In the genomic region with DNA sequence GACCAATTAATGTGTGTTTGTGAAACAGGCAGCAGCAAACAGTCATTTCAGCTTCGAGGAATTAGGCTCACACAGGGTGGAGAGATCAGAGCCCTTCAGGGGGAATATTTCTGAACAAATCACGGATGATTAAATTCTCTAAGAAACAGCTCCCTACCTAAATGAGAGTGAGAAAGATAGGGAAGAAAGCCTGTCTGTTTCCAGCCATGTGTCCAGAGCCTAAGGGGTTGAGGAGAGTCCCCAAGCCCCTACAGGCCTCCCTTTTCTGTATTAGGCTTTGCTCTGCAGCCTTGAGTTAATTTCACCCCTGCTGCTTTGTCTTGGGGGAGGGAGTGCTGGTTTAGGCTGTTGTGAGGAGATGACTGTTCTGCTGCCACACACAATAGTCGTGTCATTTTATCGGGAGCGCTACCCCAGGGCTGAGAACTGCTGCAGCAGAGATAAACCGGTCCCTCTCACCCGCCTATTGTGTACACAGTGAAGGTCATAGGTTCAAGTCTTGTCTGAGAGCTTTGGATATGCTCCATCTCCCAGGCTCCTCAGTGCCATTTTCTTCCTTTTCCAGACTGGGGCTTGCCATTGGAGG, we compare ENCODE assay signal across 1 cellular context.
TF ChIP-seq lines count a peak whose summit lies in the region.

No MANE protein-coding gene starts in this region.

TF ChIP-seq in HepG2, 621 proteins besides CTCF, POLR2A, EP300 and RAD21 (continued from another document):
- TF ChIP-seq ZNF770 (CRISPR knock-in tag; IDR thresholded peaks at IDR 0.05) (no peak), ZNF292 (CRISPR knock-in tag; IDR thresholded peaks at IDR 0.05; ENCODE audit: borderline replicate concordance, low read depth) (no peak; the same call in 1 of the 2 replicates), ZNF558 (CRISPR knock-in tag; IDR thresholded peaks at IDR 0.05; ENCODE audit: borderline replicate concordance) (no peak), ZNF33A (CRISPR knock-in tag; IDR thresholded peaks at IDR 0.05; ENCODE audit: borderline replicate concordance) (no peak), CBX1 (IDR thresholded peaks at IDR 0.05; ENCODE audit: low read depth) (no peak), NR2C2 (CRISPR knock-in tag; IDR thresholded peaks at IDR 0.05; ENCODE audit: borderline replicate concordance) (no peak), SP1 (IDR thresholded peaks at IDR 0.05) (no peak), SP1 (CRISPR knock-in tag; IDR thresholded peaks at IDR 0.05) (no peak), MTERF4 (CRISPR knock-in tag; IDR thresholded peaks at IDR 0.05) (no peak), LCORL (IDR thresholded peaks at IDR 0.05) (no peak), LCORL (CRISPR knock-in tag; IDR thresholded peaks at IDR 0.05) (0 out of 2 replicates have a peak, but pooled peaks have one; percentile 42), PAX8 (CRISPR knock-in tag; IDR thresholded peaks at IDR 0.05; ENCODE audit: borderline replicate concordance) (no peak), ZBTB14 (CRISPR knock-in tag; IDR thresholded peaks at IDR 0.05) (no peak), TOPORS (CRISPR knock-in tag; IDR thresholded peaks at IDR 0.05) (no peak), MTA3 (CRISPR knock-in tag; IDR thresholded peaks at IDR 0.05) (no peak), ATF4 (CRISPR knock-in tag; IDR thresholded peaks at IDR 0.05) (no peak), PHF8 (CRISPR knock-in tag; IDR thresholded peaks at IDR 0.05) (no peak), FOXM1 (CRISPR knock-in tag; IDR thresholded peaks at IDR 0.05) (no peak)
- TF ChIP-seq, protein P1, sequence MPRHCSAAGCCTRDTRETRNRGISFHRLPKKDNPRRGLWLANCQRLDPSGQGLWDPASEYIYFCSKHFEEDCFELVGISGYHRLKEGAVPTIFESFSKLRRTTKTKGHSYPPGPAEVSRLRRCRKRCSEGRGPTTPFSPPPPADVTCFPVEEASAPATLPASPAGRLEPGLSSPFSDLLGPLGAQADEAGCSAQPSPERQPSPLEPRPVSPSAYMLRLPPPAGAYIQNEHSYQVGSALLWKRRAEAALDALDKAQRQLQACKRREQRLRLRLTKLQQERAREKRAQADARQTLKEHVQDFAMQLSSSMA (CRISPR knock-in tag; IDR thresholded peaks at IDR 0.05): no peak
- TF ChIP-seq, protein P2, sequence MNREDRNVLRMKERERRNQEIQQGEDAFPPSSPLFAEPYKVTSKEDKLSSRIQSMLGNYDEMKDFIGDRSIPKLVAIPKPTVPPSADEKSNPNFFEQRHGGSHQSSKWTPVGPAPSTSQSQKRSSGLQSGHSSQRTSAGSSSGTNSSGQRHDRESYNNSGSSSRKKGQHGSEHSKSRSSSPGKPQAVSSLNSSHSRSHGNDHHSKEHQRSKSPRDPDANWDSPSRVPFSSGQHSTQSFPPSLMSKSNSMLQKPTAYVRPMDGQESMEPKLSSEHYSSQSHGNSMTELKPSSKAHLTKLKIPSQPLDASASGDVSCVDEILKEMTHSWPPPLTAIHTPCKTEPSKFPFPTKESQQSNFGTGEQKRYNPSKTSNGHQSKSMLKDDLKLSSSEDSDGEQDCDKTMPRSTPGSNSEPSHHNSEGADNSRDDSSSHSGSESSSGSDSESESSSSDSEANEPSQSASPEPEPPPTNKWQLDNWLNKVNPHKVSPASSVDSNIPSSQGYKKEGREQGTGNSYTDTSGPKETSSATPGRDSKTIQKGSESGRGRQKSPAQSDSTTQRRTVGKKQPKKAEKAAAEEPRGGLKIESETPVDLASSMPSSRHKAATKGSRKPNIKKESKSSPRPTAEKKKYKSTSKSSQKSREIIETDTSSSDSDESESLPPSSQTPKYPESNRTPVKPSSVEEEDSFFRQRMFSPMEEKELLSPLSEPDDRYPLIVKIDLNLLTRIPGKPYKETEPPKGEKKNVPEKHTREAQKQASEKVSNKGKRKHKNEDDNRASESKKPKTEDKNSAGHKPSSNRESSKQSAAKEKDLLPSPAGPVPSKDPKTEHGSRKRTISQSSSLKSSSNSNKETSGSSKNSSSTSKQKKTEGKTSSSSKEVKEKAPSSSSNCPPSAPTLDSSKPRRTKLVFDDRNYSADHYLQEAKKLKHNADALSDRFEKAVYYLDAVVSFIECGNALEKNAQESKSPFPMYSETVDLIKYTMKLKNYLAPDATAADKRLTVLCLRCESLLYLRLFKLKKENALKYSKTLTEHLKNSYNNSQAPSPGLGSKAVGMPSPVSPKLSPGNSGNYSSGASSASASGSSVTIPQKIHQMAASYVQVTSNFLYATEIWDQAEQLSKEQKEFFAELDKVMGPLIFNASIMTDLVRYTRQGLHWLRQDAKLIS (CRISPR knock-in tag; IDR thresholded peaks at IDR 0.05): no peak
- TF ChIP-seq, protein P3, sequence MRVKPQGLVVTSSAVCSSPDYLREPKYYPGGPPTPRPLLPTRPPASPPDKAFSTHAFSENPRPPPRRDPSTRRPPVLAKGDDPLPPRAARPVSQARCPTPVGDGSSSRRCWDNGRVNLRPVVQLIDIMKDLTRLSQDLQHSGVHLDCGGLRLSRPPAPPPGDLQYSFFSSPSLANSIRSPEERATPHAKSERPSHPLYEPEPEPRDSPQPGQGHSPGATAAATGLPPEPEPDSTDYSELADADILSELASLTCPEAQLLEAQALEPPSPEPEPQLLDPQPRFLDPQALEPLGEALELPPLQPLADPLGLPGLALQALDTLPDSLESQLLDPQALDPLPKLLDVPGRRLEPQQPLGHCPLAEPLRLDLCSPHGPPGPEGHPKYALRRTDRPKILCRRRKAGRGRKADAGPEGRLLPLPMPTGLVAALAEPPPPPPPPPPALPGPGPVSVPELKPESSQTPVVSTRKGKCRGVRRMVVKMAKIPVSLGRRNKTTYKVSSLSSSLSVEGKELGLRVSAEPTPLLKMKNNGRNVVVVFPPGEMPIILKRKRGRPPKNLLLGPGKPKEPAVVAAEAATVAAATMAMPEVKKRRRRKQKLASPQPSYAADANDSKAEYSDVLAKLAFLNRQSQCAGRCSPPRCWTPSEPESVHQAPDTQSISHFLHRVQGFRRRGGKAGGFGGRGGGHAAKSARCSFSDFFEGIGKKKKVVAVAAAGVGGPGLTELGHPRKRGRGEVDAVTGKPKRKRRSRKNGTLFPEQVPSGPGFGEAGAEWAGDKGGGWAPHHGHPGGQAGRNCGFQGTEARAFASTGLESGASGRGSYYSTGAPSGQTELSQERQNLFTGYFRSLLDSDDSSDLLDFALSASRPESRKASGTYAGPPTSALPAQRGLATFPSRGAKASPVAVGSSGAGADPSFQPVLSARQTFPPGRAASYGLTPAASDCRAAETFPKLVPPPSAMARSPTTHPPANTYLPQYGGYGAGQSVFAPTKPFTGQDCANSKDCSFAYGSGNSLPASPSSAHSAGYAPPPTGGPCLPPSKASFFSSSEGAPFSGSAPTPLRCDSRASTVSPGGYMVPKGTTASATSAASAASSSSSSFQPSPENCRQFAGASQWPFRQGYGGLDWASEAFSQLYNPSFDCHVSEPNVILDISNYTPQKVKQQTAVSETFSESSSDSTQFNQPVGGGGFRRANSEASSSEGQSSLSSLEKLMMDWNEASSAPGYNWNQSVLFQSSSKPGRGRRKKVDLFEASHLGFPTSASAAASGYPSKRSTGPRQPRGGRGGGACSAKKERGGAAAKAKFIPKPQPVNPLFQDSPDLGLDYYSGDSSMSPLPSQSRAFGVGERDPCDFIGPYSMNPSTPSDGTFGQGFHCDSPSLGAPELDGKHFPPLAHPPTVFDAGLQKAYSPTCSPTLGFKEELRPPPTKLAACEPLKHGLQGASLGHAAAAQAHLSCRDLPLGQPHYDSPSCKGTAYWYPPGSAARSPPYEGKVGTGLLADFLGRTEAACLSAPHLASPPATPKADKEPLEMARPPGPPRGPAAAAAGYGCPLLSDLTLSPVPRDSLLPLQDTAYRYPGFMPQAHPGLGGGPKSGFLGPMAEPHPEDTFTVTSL (CRISPR knock-in tag; IDR thresholded peaks at IDR 0.05; ENCODE audit: borderline replicate concordance): no peak
TF ChIP-seq in HepG2: peak in this region for 15.
